In genomic region chr17:43332211-43332610, GRCh38 we compare ENCODE assay signal across 29 cellular contexts.
"Had no signal": no experiment of that assay in that cellular context is flagged by ENCODE, and none has a peak within 500 bp of the region (broad histone marks: within the 10 kb centered on the region; RNA-seq: fewer than 3 reads in every experiment).

No MANE protein-coding gene starts in this region.

- H3K4me1 ChIP-seq: uterus had no signal

- H3K27ac Mint-ChIP-seq: nephron; neural progenitor cell; stimulated activated naive CD8-positive, alpha-beta T cell treated with anti-CD3 and anti-CD28 coated beads, Interleukin-15, Interleukin-2, amounts not matched to agents 100 ng/mL and 50 ng/mL, for 24 hours had no signal

- H3K36me3 Mint-ChIP-seq: immature natural killer cell; naive thymus-derived CD8-positive, alpha-beta T cell; neural progenitor cell had no signal

- ATAC-seq: heart right ventricle; left colon; lower lobe of right lung; naive thymus-derived CD8-positive, alpha-beta T cell; right cardiac atrium; sciatic nerve had no signal

- H3K4me3 ChIP-seq: heart right ventricle, left lung, lower lobe of right lung, neural progenitor cell, ovary, prostate gland, skin epidermis, suprapubic skin, thoracic aorta, tibial artery, uterus had no signal

- H3K9me3 ChIP-seq: heart right ventricle, left lung, lower lobe of right lung, neutrophil, ovary, prostate gland, suprapubic skin, thoracic aorta, tibial artery, uterus had no signal

- H3K9me3 Mint-ChIP-seq: immature natural killer cell; naive thymus-derived CD8-positive, alpha-beta T cell; nephron; stimulated activated naive CD8-positive, alpha-beta T cell treated with anti-CD3 and anti-CD28 coated beads, Interleukin-15, Interleukin-2, amounts not matched to agents 100 ng/mL and 50 ng/mL, for 24 hours had no signal

- H3K4me3 Mint-ChIP-seq: naive thymus-derived CD8-positive, alpha-beta T cell; nephron; neural progenitor cell; stimulated activated naive CD8-positive, alpha-beta T cell treated with anti-CD3 and anti-CD28 coated beads, Interleukin-15, Interleukin-2, amounts not matched to agents 100 ng/mL and 50 ng/mL, for 24 hours had no signal

- H3K36me3 ChIP-seq: heart right ventricle, left lung, lower lobe of right lung, neural progenitor cell, neutrophil, ovary, prostate gland, suprapubic skin, thoracic aorta, tibial artery, uterus had no signal

- DNase-seq: heart right ventricle; hippocampal formation; immature natural killer cell; kidney; left colon; left lung; lower lobe of right lung; mammary epithelial cell; mesenchymal stem cell; naive thymus-derived CD8-positive, alpha-beta T cell; ovary; retina; right cardiac atrium; stimulated activated CD4-positive, alpha-beta T cell treated with anti-CD3 and anti-CD28 coated beads, Interleukin-12 subunit alpha, Interleukin-12 subunit beta, amount 100 ng/mL, for 4 hours; stimulated activated CD4-positive, alpha-beta T cell treated with anti-CD3 and anti-CD28 coated beads, Interleukin-15, amount 100 ng/mL, for 24 hours; stimulated activated CD4-positive, alpha-beta T cell treated with anti-CD3 and anti-CD28 coated beads, Interleukin-2, amount 100 ng/mL, for 24 hours; stimulated activated CD4-positive, alpha-beta T cell treated with anti-CD3 and anti-CD28 coated beads, Interleukin-4, amount 100 ng/mL, for 1 hour; stimulated activated naive CD4-positive, alpha-beta T cell; tibial artery; uterus had no signal

- H3K27me3 ChIP-seq: heart right ventricle, left lung, neural progenitor cell, ovary, suprapubic skin, tibial artery, uterus had no signal
